Comparison of ENCODE assay signal across 19 cellular contexts in genomic region chr10:116112232-116113231, GRCh38.
"Had no signal": no experiment of that assay in that cellular context is flagged by ENCODE, and none has a peak within 500 bp of the region (broad histone marks: within the 10 kb centered on the region; RNA-seq: fewer than 3 reads in every experiment).

No MANE protein-coding gene starts in this region.

- H3K27me3 Mint-ChIP-seq: activated CD4-positive, alpha-beta T cell treated with anti-CD3 and anti-CD28 coated beads, Interleukin-2, amount 10 ng/mL, durations not matched to agents 24 days and 14 days; activated naive CD8-positive, alpha-beta T cell treated with anti-CD3 and anti-CD28 coated beads for 36 hours; dendritic cell treated with granulocyte-macrophage colony-stimulating factor and Interleukin-4, amounts not matched to agents 40 ng/mL and 50 ng/mL, for 4 days; effector memory CD8-positive, alpha-beta T cell; naive B cell; stimulated activated naive B cell treated with anti-CD40 and anti-IgM and Interleukin-4, amounts not matched to agents 10 μg/mL and 1 μg/mL and 100 μg/mL, for 72 hours had no signal

- H3K9me3 Mint-ChIP-seq: activated CD4-positive, alpha-beta T cell treated with anti-CD3 and anti-CD28 coated beads, Interleukin-2, amount 10 ng/mL, durations not matched to agents 24 days and 14 days; activated naive CD8-positive, alpha-beta T cell treated with anti-CD3 and anti-CD28 coated beads for 36 hours; dendritic cell treated with granulocyte-macrophage colony-stimulating factor and Interleukin-4, amounts not matched to agents 40 ng/mL and 50 ng/mL, for 4 days had no signal

- H3K27ac ChIP-seq: breast epithelium, neutrophil, thyroid gland, uterus had no signal

- H3K27me3 ChIP-seq: breast epithelium, neutrophil, thyroid gland, uterus had no signal

- ATAC-seq: activated CD8-positive, alpha-beta T cell treated with anti-CD3 and anti-CD28 coated beads, Interleukin-2, amount 10 ng/mL, durations not matched to agents 7 days and 5 days; effector memory CD8-positive, alpha-beta T cell; stimulated activated naive B cell treated with anti-CD40 and anti-IgM and Interleukin-4, amounts not matched to agents 10 μg/mL and 1 μg/mL and 100 μg/mL, for 72 hours had no signal

- H3K4me3 Mint-ChIP-seq: activated CD4-positive, alpha-beta T cell treated with anti-CD3 and anti-CD28 coated beads, Interleukin-2, amount 10 ng/mL, durations not matched to agents 24 days and 14 days; activated CD8-positive, alpha-beta T cell treated with anti-CD3 and anti-CD28 coated beads, Interleukin-2, amount 10 ng/mL, durations not matched to agents 7 days and 5 days; activated naive CD8-positive, alpha-beta T cell treated with anti-CD3 and anti-CD28 coated beads for 36 hours; dendritic cell treated with granulocyte-macrophage colony-stimulating factor and Interleukin-4, amounts not matched to agents 40 ng/mL and 50 ng/mL, for 4 days; effector memory CD8-positive, alpha-beta T cell; naive B cell; stimulated activated naive B cell treated with anti-CD40 and anti-IgM and Interleukin-4, amounts not matched to agents 10 μg/mL and 1 μg/mL and 100 μg/mL, for 72 hours had no signal

- H3K36me3 ChIP-seq: breast epithelium, neutrophil, thyroid gland, uterus had no signal

- H3K4me1 Mint-ChIP-seq: activated CD4-positive, alpha-beta T cell treated with anti-CD3 and anti-CD28 coated beads, Interleukin-2, amount 10 ng/mL, durations not matched to agents 24 days and 14 days; activated naive CD8-positive, alpha-beta T cell treated with anti-CD3 and anti-CD28 coated beads for 36 hours; naive B cell; stimulated activated naive B cell treated with anti-CD40 and anti-IgM and Interleukin-4, amounts not matched to agents 10 μg/mL and 1 μg/mL and 100 μg/mL, for 72 hours had no signal

- DNase-seq: activated CD4-positive, alpha-beta T cell treated with anti-CD3 and anti-CD28 coated beads, Interleukin-2, amount 10 ng/mL, durations not matched to agents 24 days and 14 days; activated CD4-positive, CD25-positive, alpha-beta regulatory T cell; activated CD8-positive, alpha-beta memory T cell treated with anti-CD3 and anti-CD28 coated beads, Interleukin-2, amount 50 U/mL, for 4 hours; activated CD8-positive, alpha-beta T cell treated with anti-CD3 and anti-CD28 coated beads, Interleukin-2, amount 10 ng/mL, durations not matched to agents 7 days and 5 days; activated gamma-delta T cell treated with Interleukin-2 at 50 U/mL for 16 hours; activated naive CD8-positive, alpha-beta T cell treated with anti-CD3 and anti-CD28 coated beads for 36 hours; activated T-cell treated with anti-CD3 and anti-CD28 coated beads, Interleukin-2, amount 50 U/mL, for 48 hours; cerebellar nuclear complex; effector memory CD8-positive, alpha-beta T cell; foreskin melanocyte; naive B cell; stimulated activated CD4-positive, alpha-beta T cell treated with anti-CD3 and anti-CD28 coated beads, Interleukin-2, amount 100 ng/mL, for 48 hours; stimulated activated naive B cell treated with anti-CD40 and anti-IgM and Interleukin-4, amounts not matched to agents 10 μg/mL and 1 μg/mL and 100 μg/mL, for 72 hours; thyroid gland; uterus had no signal

- H3K9me3 ChIP-seq: breast epithelium, neutrophil, thyroid gland, uterus had no signal

- H3K4me3 ChIP-seq: breast epithelium, lung, thyroid gland, uterus had no signal

- H3K27ac Mint-ChIP-seq: activated CD4-positive, alpha-beta T cell treated with anti-CD3 and anti-CD28 coated beads, Interleukin-2, amount 10 ng/mL, durations not matched to agents 24 days and 14 days; activated CD8-positive, alpha-beta T cell treated with anti-CD3 and anti-CD28 coated beads, Interleukin-2, amount 10 ng/mL, durations not matched to agents 7 days and 5 days; activated naive CD8-positive, alpha-beta T cell treated with anti-CD3 and anti-CD28 coated beads for 36 hours; dendritic cell treated with granulocyte-macrophage colony-stimulating factor and Interleukin-4, amounts not matched to agents 40 ng/mL and 50 ng/mL, for 4 days; effector memory CD8-positive, alpha-beta T cell; naive B cell; stimulated activated naive B cell treated with anti-CD40 and anti-IgM and Interleukin-4, amounts not matched to agents 10 μg/mL and 1 μg/mL and 100 μg/mL, for 72 hours had no signal

- H3K4me1 ChIP-seq: breast epithelium, thyroid gland, uterus had no signal

- H3K36me3 Mint-ChIP-seq: activated naive CD8-positive, alpha-beta T cell treated with anti-CD3 and anti-CD28 coated beads for 36 hours; naive B cell; stimulated activated naive B cell treated with anti-CD40 and anti-IgM and Interleukin-4, amounts not matched to agents 10 μg/mL and 1 μg/mL and 100 μg/mL, for 72 hours had no signal
